Comparison of ENCODE assay signal across 22 cellular contexts in the genomic region with DNA sequence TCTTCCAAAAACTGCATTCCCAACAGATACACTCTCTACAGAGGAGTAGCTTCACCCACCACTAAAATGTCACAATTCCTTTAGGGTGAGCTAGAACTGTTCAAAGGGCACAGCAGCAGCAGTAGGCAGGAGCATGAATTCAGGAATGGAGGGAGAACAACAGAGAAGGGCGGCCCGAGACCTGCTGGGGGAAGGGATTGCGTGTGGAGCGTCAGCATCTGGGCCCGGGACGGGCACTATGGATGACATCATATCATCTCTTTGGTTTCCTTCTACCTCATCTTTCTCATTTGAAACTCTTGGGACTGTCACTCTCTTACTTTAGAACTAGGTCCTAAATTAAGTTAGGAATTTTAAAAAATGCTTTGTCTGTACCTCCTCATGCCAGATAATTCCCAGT.
DNase-seq lines count a peak whose midpoint lies in the region; ATAC-seq, FAIRE-seq and TF ChIP-seq lines count a peak whose summit lies in the region.
"Had no signal": no experiment of that assay in that cellular context is flagged by ENCODE, and none has a peak within 500 bp of the region (broad histone marks: within the 10 kb centered on the region; RNA-seq: fewer than 3 reads in every experiment).

No MANE protein-coding gene starts in this region.

- CTCF ChIA-PET in HepG2 (lab: Yijun Ruan, JAX; ENCODE audit: low intra/inter-chr PET ratio, low total read pairs) (no interaction called here), WTC11 (lab: Charles Lee) (interaction anchor here (1.2 kb wide), 1 partner anchor 9 kb away, joined by 6 read pairs; no protein-coding TSS in a partner anchor)

- H2AFZ ChIP-seq in HepG2 (ENCODE audit: low read length), result no peak overlapping the region

- no peak overlapping the region for H3K4me3 Mint-ChIP-seq in WTC11
- H3K4me3 Mint-ChIP-seq in nephron, result no peak overlapping the region
- no peak overlapping the region for H3K4me3 Mint-ChIP-seq in T-helper 2 cell treated with Interferon-gamma antibody and Interleukin-4, amounts not matched to agents 5 μg/mL and 100 μg/mL, for 36 hours
- H3K4me3 Mint-ChIP-seq: B cell; CD4-positive, alpha-beta T cell; CD8-positive, alpha-beta T cell had no signal

- no peaks in the 10 kb centered on the region for H3K79me2 ChIP-seq in HepG2 (ENCODE audit: insufficient read depth, low read length)

- DNase-seq in HepG2 (ENCODE audit: low spot score) (no peak), right lobe of liver (no peak), WTC11 (ENCODE audit: low spot score) (no peak), NCI-H128 (lab: John Stamatoyannopoulos, UW; ENCODE audit: unreplicated experiment) (no peak)
- DNase-seq in activated CD8-positive, alpha-beta memory T cell treated with anti-CD3 and anti-CD28 coated beads, Interleukin-2, amount 50 U/mL, for 48 hours, result no peak
- DNase-seq in T-helper 2 cell treated with Interferon-gamma antibody and Interleukin-4, amounts not matched to agents 5 μg/mL and 100 μg/mL, for 36 hours (ENCODE audit: low spot score), result no peak
- DNase-seq: AML-193; Caco-2; Calu3; CD4-positive, alpha-beta T cell; CD8-positive, alpha-beta T cell; DMS79 treated with DMSO at 0.1 percent for 48 hours; GDM1 had no signal

- no TSS peak for BruUV-seq in HepG2 (replicated peaks; lab: Mats Ljungman, UMichigan)

- H3K4me1 Mint-ChIP-seq in WTC11, result peaks cover 9% of the 10 kb centered on the region
- peaks cover 23% of the 10 kb centered on the region for H3K4me1 Mint-ChIP-seq in nephron
- no peaks in the 10 kb centered on the region for H3K4me1 Mint-ChIP-seq in T-helper 2 cell treated with Interferon-gamma antibody and Interleukin-4, amounts not matched to agents 5 μg/mL and 100 μg/mL, for 36 hours (ENCODE audit: low read depth)
- H3K4me1 Mint-ChIP-seq: B cell had no signal

- H4K20me1 ChIP-seq in HepG2 (ENCODE audit: insufficient read depth, low read length), result no peaks in the 10 kb centered on the region
- H4K20me1 ChIP-seq: BLaER1 treated with 17β-estradiol and CSF1 and Interleukin-3, amounts not matched to agents 10 nM and 100 nM had no signal

- no peaks in the 10 kb centered on the region for H3K9me3 ChIP-seq in HepG2 (ENCODE audit: low read length)
- H3K9me3 ChIP-seq in right lobe of liver, result no peaks in the 10 kb centered on the region
- H3K9me3 ChIP-seq: A549; BLaER1 treated with 17β-estradiol and CSF1 and Interleukin-3, amounts not matched to agents 10 nM and 100 nM; Caco-2 had no signal

- POLR2A ChIA-PET in HepG2 (lab: Yijun Ruan, JAX) (no interaction called here), WTC11 (lab: Charles Lee) (no interaction called here)

- in situ Hi-C loops in HepG2 (cut with HindIII; ENCODE audit: extremely low pct_ligation_motif_present, low pct_unique_long_range_greater_than_20kb), result loop anchor here (5.0 kb wide), 1 partner anchor 366 kb away; no protein-coding TSS in a partner anchor

- no peaks in the 10 kb centered on the region for H3K36me3 ChIP-seq in HepG2 (replicated peaks in 1 of 2; ENCODE audit: control insufficient read depth in 1 of 2, insufficient read depth in 2 of 2, low read length in 2 of 2)
- peaks cover 0 to 7% (median 1%) of the 10 kb centered on the region in 4 donors for H3K36me3 ChIP-seq in right lobe of liver
- H3K36me3 ChIP-seq: BLaER1 treated with 17β-estradiol and CSF1 and Interleukin-3, amounts not matched to agents 10 nM and 100 nM had no signal

- no peak overlapping the region for H3K9ac ChIP-seq in HepG2 (ENCODE audit: insufficient read depth, low read depth, low read length)
- H3K9ac ChIP-seq: BLaER1 treated with 17β-estradiol and CSF1 and Interleukin-3, amounts not matched to agents 10 nM and 100 nM had no signal

- H3K27me3 Mint-ChIP-seq in WTC11 (ENCODE audit: low read depth) (no peaks in the 10 kb centered on the region), nephron (ENCODE audit: low read depth) (peaks cover 3% of the 10 kb centered on the region)
- H3K27me3 Mint-ChIP-seq in T-helper 2 cell treated with Interferon-gamma antibody and Interleukin-4, amounts not matched to agents 5 μg/mL and 100 μg/mL, for 36 hours (ENCODE audit: low read depth), result no peaks in the 10 kb centered on the region

- WGBS in HepG2 (ENCODE audit: low lambda C conversion rate), result 7% methylated on average over 6 of the region's 6 CpGs
- WGBS in right lobe of liver (ENCODE audit: insufficient coverage, low coverage, low lambda C conversion rate, missing lambda C conversion rate), result 85% methylated on average over 6 of the region's 6 CpGs

- no peak for TF ChIP-seq EP300 in HepG2 (IDR thresholded peaks at IDR 0.05; ENCODE audit: low read depth in 2 of 2, low read length in 2 of 2)
- TF ChIP-seq EP300 in HepG2 (CRISPR knock-in tag; IDR thresholded peaks at IDR 0.05; ENCODE audit: borderline replicate concordance), result no peak

- no peak for ATAC-seq in HepG2
- ATAC-seq in right lobe of liver, result no peak
- ATAC-seq in WTC11, result peak; percentile 47; the same call in 1 of the 2 replicates
- ATAC-seq: A549; CD8-positive, alpha-beta T cell; GM12878 had no signal

- H3K9me3 Mint-ChIP-seq in WTC11 (no peaks in the 10 kb centered on the region), nephron (no peaks in the 10 kb centered on the region)
- no peaks in the 10 kb centered on the region for H3K9me3 Mint-ChIP-seq in T-helper 2 cell treated with Interferon-gamma antibody and Interleukin-4, amounts not matched to agents 5 μg/mL and 100 μg/mL, for 36 hours
- H3K9me3 Mint-ChIP-seq: CD4-positive, alpha-beta T cell; CD8-positive, alpha-beta T cell had no signal

- H3K27ac Mint-ChIP-seq in WTC11 (no peak overlapping the region), nephron (peak overlapping the region; percentile 49 to 93 (median 78))
- H3K27ac Mint-ChIP-seq in T-helper 2 cell treated with Interferon-gamma antibody and Interleukin-4, amounts not matched to agents 5 μg/mL and 100 μg/mL, for 36 hours, result no peak overlapping the region
- H3K27ac Mint-ChIP-seq: B cell; CD4-positive, alpha-beta T cell; CD8-positive, alpha-beta T cell had no signal

- TF ChIP-seq CTCF in HepG2 (CRISPR knock-in tag; IDR thresholded peaks at IDR 0.05), result no peak
- TF ChIP-seq CTCF in right lobe of liver (IDR thresholded peaks at IDR 0.05), result no peak
- TF ChIP-seq CTCF in WTC11 (IDR thresholded peaks at IDR 0.05), result no peak
- no peak for TF ChIP-seq CTCF in nephron (IDR thresholded peaks at IDR 0.05; ENCODE audit: unreplicated experiment in 3 of 3)

- no peak overlapping the region for H3K27ac ChIP-seq in HepG2 (ENCODE audit: extremely low read length, insufficient read depth, low read length)
- H3K27ac ChIP-seq in right lobe of liver, result no peak overlapping the region
- H3K27ac ChIP-seq: 22Rv1; A549; BLaER1 treated with 17β-estradiol and CSF1 and Interleukin-3, amounts not matched to agents 10 nM and 100 nM had no signal

- H3K4me3 ChIP-seq in HepG2 (replicated peaks in 1 of 3; ENCODE audit: insufficient read depth in 1 of 3, low read depth in 2 of 3, low read length in 3 of 3), result no peak overlapping the region
- H3K4me3 ChIP-seq in right lobe of liver, result no peak overlapping the region
- H3K4me3 ChIP-seq: A549; BLaER1 treated with 17β-estradiol and CSF1 and Interleukin-3, amounts not matched to agents 10 nM and 100 nM; GM12878 had no signal

- H3K36me3 Mint-ChIP-seq in WTC11, result no peaks in the 10 kb centered on the region
- H3K36me3 Mint-ChIP-seq in nephron (ENCODE audit: low read depth), result peaks cover 47% of the 10 kb centered on the region
- no peaks in the 10 kb centered on the region for H3K36me3 Mint-ChIP-seq in T-helper 2 cell treated with Interferon-gamma antibody and Interleukin-4, amounts not matched to agents 5 μg/mL and 100 μg/mL, for 36 hours (ENCODE audit: low read depth)
- H3K36me3 Mint-ChIP-seq: CD8-positive, alpha-beta T cell had no signal

- no peak for FAIRE-seq in HepG2 (lab: Jason Lieb, UNC)
- FAIRE-seq: A549, D721Med, GM12878, GM12892, GM18507 had no signal

- intact Hi-C loops in HepG2 (cut with micrococcal nuclease; ENCODE audit: unreplicated experiment) (no loop called here), right lobe of liver (cut with DNase I) (no loop called here)

- H3K27me3 ChIP-seq in HepG2 (ENCODE audit: control insufficient read depth in 1 of 2, insufficient read depth in 2 of 2, low read length in 2 of 2) (peaks cover 0 to 20% of the 10 kb centered on the region in 2 experiments; a peak in 3 of 5 replicates), right lobe of liver (no peaks in the 10 kb centered on the region)
- H3K27me3 ChIP-seq: BLaER1 treated with 17β-estradiol and CSF1 and Interleukin-3, amounts not matched to agents 10 nM and 100 nM had no signal

- H3K4me1 ChIP-seq in HepG2 (ENCODE audit: insufficient read depth, low read length), result no peaks in the 10 kb centered on the region
- H3K4me1 ChIP-seq in right lobe of liver, result no peaks in the 10 kb centered on the region
- H3K4me1 ChIP-seq: Caco-2 had no signal

- TF ChIP-seq POLR2A in HepG2 (IDR thresholded peaks at IDR 0.05; ENCODE audit: insufficient read depth in 1 of 2, low read depth in 2 of 2, low read length in 2 of 2) (no peak), right lobe of liver (IDR thresholded peaks at IDR 0.05) (no peak)

- no peak overlapping the region for H3K4me2 ChIP-seq in HepG2 (ENCODE audit: low read depth, low read length)
- H3K4me2 ChIP-seq: A549; BLaER1 treated with 17β-estradiol and CSF1 and Interleukin-3, amounts not matched to agents 10 nM and 100 nM had no signal

- no peak for TF ChIP-seq RAD21 in HepG2 (CRISPR knock-in tag; IDR thresholded peaks at IDR 0.05)

TF ChIP-seq in HepG2, 621 proteins besides CTCF, POLR2A, EP300 and RAD21:
- TF ChIP-seq ATF7 (IDR thresholded peaks at IDR 0.05), result peak; percentile 68
- TF ChIP-seq ATF7 (CRISPR knock-in tag; IDR thresholded peaks at IDR 0.05), result no peak
- no peak for TF ChIP-seq ZFP90 (CRISPR knock-in tag; IDR thresholded peaks at IDR 0.05; ENCODE audit: borderline replicate concordance)
- TF ChIP-seq ZNF709 (CRISPR knock-in tag; IDR thresholded peaks at IDR 0.05), result no peak
- TF ChIP-seq NR1H2 (CRISPR knock-in tag; IDR thresholded peaks at IDR 0.05; ENCODE audit: borderline replicate concordance, low read depth), result no peak

TF ChIP-seq in WTC11, 78 proteins besides CTCF, POLR2A, EP300 and RAD21 (continues in another document):
- no peak for TF ChIP-seq PRRX2 (CRISPR knock-in tag; IDR thresholded peaks at IDR 0.05)
- no peak for TF ChIP-seq ZNF219 (CRISPR knock-in tag; IDR thresholded peaks at IDR 0.05; ENCODE audit: borderline replicate concordance)
- no peak for TF ChIP-seq ETV6 (CRISPR knock-in tag; IDR thresholded peaks at IDR 0.05)
- TF ChIP-seq, protein P1, sequence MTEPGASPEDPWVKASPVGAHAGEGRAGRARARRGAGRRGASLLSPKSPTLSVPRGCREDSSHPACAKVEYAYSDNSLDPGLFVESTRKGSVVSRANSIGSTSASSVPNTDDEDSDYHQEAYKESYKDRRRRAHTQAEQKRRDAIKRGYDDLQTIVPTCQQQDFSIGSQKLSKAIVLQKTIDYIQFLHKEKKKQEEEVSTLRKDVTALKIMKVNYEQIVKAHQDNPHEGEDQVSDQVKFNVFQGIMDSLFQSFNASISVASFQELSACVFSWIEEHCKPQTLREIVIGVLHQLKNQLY (CRISPR knock-in tag; IDR thresholded peaks at IDR 0.05), result no peak
- TF ChIP-seq RELA (CRISPR knock-in tag; IDR thresholded peaks at IDR 0.05; ENCODE audit: borderline replicate concordance), result no peak

Comparison
In these comparisons a context has a peak if more than half of its experiments do, and no peak if none do; other contexts are left out.
1. H3K27ac Mint-ChIP-seq: peak in nephron (3 of 3); none in WTC11 (single experiment) and T-helper 2 cell treated with Interferon-gamma antibody and Interleukin-4, amounts not matched to agents 5 μg/mL and 100 μg/mL, for 36 hours (single experiment).